31 cellular contexts compared by ENCODE assay signal in genomic region chr12:113552760-113553159, GRCh38.
"Had no signal": no experiment of that assay in that cellular context is flagged by ENCODE, and none has a peak within 500 bp of the region (broad histone marks: within the 10 kb centered on the region; RNA-seq: fewer than 3 reads in every experiment).

No MANE protein-coding gene starts in this region.

- H3K27ac ChIP-seq: ovary, parathyroid adenoma, psoas muscle, skin epidermis, spleen, suprapubic skin, testis, tibial artery, transverse colon, upper lobe of left lung, vagina had no signal

- H3K4me3 ChIP-seq: ovary, psoas muscle, skin epidermis, smooth muscle cell, spleen, suprapubic skin, testis, tibial artery, transverse colon, upper lobe of left lung, vagina had no signal

- H3K36me3 Mint-ChIP-seq: natural killer cell; stimulated activated memory B cell treated with anti-CD40 and anti-IgM and Interleukin-4, amounts not matched to agents 10 μg/mL and 1 μg/mL and 100 μg/mL, for 72 hours had no signal

- H3K4me1 ChIP-seq: parathyroid adenoma, psoas muscle, spleen, suprapubic skin, testis, tibial artery, transverse colon, upper lobe of left lung, vagina had no signal

- H3K79me2 ChIP-seq: parathyroid adenoma had no signal

- FAIRE-seq: urothelium cell line had no signal

- H3K9me3 ChIP-seq: ovary, psoas muscle, suprapubic skin, testis, transverse colon, vagina had no signal

- DNase-seq: naive thymus-derived CD4-positive, alpha-beta T cell; natural killer cell; occipital lobe; ovary; posterior cingulate gyrus; psoas muscle; right cardiac atrium; spleen; stimulated activated CD4-positive, alpha-beta T cell treated with anti-CD3 and anti-CD28 coated beads, Interleukin-12 subunit alpha, Interleukin-12 subunit beta, amount 100 ng/mL, for 4 hours; stimulated activated CD4-positive, alpha-beta T cell treated with anti-CD3 and anti-CD28 coated beads, Interleukin-1b, Interleukin-23, amount 100 ng/mL, for 48 hours; stimulated activated CD4-positive, alpha-beta T cell treated with anti-CD3 and anti-CD28 coated beads, Interleukin-4, amount 100 ng/mL, for 1 hour; stimulated activated CD4-positive, alpha-beta T cell treated with anti-CD3 and anti-CD28 coated beads, Interleukin-4, amount 100 ng/mL, for 4 hours; stimulated activated CD8-positive, alpha-beta memory T cell treated with anti-CD3 and anti-CD28 coated beads, Interleukin-4, amount 100 ng/mL, for 48 hours; stimulated activated naive CD4-positive, alpha-beta T cell; stimulated activated naive CD8-positive, alpha-beta T cell treated with anti-CD3 and anti-CD28 coated beads, Interleukin-15, amount 100 ng/mL, for 72 hours; stimulated activated naive CD8-positive, alpha-beta T cell treated with anti-CD3 and anti-CD28 coated beads, Interleukin-15, Interleukin-2, amounts not matched to agents 100 U/mL and 50 U/mL, for 24 hours; substantia nigra; testis; tibial artery; transverse colon; upper lobe of left lung had no signal

- H3K4me1 Mint-ChIP-seq: naive thymus-derived CD4-positive, alpha-beta T cell; natural killer cell; nephron; stimulated activated memory B cell treated with anti-CD40 and anti-IgM and Interleukin-4, amounts not matched to agents 10 μg/mL and 1 μg/mL and 100 μg/mL, for 72 hours; stimulated activated naive CD8-positive, alpha-beta T cell treated with anti-CD3 and anti-CD28 coated beads, Interleukin-15, amount 100 ng/mL, for 72 hours had no signal

- H3K4me2 ChIP-seq: smooth muscle cell had no signal

- H2AFZ ChIP-seq: parathyroid adenoma had no signal

- H3K27me3 ChIP-seq: ovary, testis, upper lobe of left lung, vagina had no signal

- H3K9me3 Mint-ChIP-seq: natural killer cell, nephron had no signal

- H3K4me3 Mint-ChIP-seq: naive thymus-derived CD4-positive, alpha-beta T cell; natural killer cell; nephron; stimulated activated memory B cell treated with anti-CD40 and anti-IgM and Interleukin-4, amounts not matched to agents 10 μg/mL and 1 μg/mL and 100 μg/mL, for 72 hours; stimulated activated naive CD8-positive, alpha-beta T cell treated with anti-CD3 and anti-CD28 coated beads, Interleukin-15, amount 100 ng/mL, for 72 hours had no signal

- ATAC-seq: naive thymus-derived CD4-positive, alpha-beta T cell; natural killer cell; psoas muscle; right cardiac atrium; sciatic nerve; stimulated activated memory B cell treated with anti-CD40 and anti-IgM and Interleukin-4, amounts not matched to agents 10 μg/mL and 1 μg/mL and 100 μg/mL, for 72 hours; stimulated activated naive CD8-positive, alpha-beta T cell treated with anti-CD3 and anti-CD28 coated beads, Interleukin-15, amount 100 ng/mL, for 72 hours; stimulated activated naive CD8-positive, alpha-beta T cell treated with anti-CD3 and anti-CD28 coated beads, Interleukin-15, Interleukin-2, amounts not matched to agents 100 U/mL and 50 U/mL, for 24 hours had no signal

- H3K36me3 ChIP-seq: ovary, spleen, suprapubic skin, tibial artery, transverse colon, upper lobe of left lung, vagina had no signal

- H3K27ac Mint-ChIP-seq: naive thymus-derived CD4-positive, alpha-beta T cell; natural killer cell; nephron; progenitor cell of endocrine pancreas; stimulated activated memory B cell treated with anti-CD40 and anti-IgM and Interleukin-4, amounts not matched to agents 10 μg/mL and 1 μg/mL and 100 μg/mL, for 72 hours; stimulated activated naive CD8-positive, alpha-beta T cell treated with anti-CD3 and anti-CD28 coated beads, Interleukin-15, amount 100 ng/mL, for 72 hours had no signal

- H3K9ac ChIP-seq: parathyroid adenoma had no signal
